Comparison of ENCODE assay signal across 1 cellular context in the genomic region with DNA sequence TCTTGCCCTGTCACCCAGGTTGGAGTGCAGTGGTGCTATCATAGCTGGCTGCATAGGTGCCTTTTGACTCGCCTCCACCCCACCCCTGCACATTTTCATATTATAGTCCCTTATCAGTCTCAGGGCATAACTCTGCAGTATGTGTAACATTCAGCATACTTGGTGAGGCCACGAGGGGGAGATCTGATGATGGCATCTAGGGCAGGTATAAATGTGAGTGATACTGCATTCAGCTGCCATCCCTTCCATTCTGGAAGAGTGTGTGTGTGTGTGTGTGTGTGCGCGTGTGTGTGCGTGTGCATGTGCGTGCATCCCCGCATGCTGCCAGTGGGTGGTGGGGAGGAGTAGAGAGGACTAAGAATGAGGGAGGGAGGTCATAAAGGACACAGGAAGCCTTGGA.
TF ChIP-seq lines count a peak whose summit lies in the region.

No MANE protein-coding gene starts in this region.

TF ChIP-seq in K562, 482 proteins besides CTCF, POLR2A, EP300 and RAD21 (continued from another document):
- TF ChIP-seq HDAC2 (IDR thresholded peaks at IDR 0.05), result peak; percentile 52; the same call in 1 of the 2 replicates
- TF ChIP-seq EP400 (IDR thresholded peaks at IDR 0.05), result peak; percentile 53; the same call in 1 of the 2 replicates
- 0 out of 4 replicates have a peak, but pooled peaks of 1 of the 2 experiments have one; percentile 26 for TF ChIP-seq MAZ (CRISPR knock-in tag; conservative IDR thresholded peaks at IDR 0.05 in 1 of 2, IDR thresholded peaks at IDR 0.05 in 1 of 2)
- no peak for TF ChIP-seq MTA2 (IDR thresholded peaks at IDR 0.05; ENCODE audit: low read depth)
- TF ChIP-seq ARNT (IDR thresholded peaks at IDR 0.05), result 0 out of 4 replicates have a peak, but pooled peaks of 1 of the 2 experiments have one; percentile 46
- TF ChIP-seq MYNN (IDR thresholded peaks at IDR 0.05), result peak; percentile 82
- TF ChIP-seq MYNN (CRISPR knock-in tag; IDR thresholded peaks at IDR 0.05), result no peak
- TF ChIP-seq DNMT1 (IDR thresholded peaks at IDR 0.05), result no peak
- TF ChIP-seq, protein P1, sequence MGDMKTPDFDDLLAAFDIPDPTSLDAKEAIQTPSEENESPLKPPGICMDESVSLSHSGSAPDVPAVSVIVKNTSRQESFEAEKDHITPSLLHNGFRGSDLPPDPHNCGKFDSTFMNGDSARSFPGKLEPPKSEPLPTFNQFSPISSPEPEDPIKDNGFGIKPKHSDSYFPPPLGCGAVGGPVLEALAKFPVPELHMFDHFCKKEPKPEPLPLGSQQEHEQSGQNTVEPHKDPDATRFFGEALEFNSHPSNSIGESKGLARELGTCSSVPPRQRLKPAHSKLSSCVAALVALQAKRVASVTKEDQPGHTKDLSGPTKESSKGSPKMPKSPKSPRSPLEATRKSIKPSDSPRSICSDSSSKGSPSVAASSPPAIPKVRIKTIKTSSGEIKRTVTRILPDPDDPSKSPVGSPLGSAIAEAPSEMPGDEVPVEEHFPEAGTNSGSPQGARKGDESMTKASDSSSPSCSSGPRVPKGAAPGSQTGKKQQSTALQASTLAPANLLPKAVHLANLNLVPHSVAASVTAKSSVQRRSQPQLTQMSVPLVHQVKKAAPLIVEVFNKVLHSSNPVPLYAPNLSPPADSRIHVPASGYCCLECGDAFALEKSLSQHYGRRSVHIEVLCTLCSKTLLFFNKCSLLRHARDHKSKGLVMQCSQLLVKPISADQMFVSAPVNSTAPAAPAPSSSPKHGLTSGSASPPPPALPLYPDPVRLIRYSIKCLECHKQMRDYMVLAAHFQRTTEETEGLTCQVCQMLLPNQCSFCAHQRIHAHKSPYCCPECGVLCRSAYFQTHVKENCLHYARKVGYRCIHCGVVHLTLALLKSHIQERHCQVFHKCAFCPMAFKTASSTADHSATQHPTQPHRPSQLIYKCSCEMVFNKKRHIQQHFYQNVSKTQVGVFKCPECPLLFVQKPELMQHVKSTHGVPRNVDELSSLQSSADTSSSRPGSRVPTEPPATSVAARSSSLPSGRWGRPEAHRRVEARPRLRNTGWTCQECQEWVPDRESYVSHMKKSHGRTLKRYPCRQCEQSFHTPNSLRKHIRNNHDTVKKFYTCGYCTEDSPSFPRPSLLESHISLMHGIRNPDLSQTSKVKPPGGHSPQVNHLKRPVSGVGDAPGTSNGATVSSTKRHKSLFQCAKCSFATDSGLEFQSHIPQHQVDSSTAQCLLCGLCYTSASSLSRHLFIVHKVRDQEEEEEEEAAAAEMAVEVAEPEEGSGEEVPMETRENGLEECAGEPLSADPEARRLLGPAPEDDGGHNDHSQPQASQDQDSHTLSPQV (IDR thresholded peaks at IDR 0.05), result peak; percentile 54; the same call in 1 of the 2 replicates
- peak; percentile 65 for TF ChIP-seq MYC (IDR thresholded peaks at IDR 0.05; ENCODE audit: low read depth, low read length)
- no peak for TF ChIP-seq MYC (CRISPR knock-in tag; IDR thresholded peaks at IDR 0.05; ENCODE audit: borderline replicate concordance, low read depth)
- TF ChIP-seq ZNF124 (CRISPR knock-in tag; IDR thresholded peaks at IDR 0.05), result no peak
- no peak for TF ChIP-seq GABPB1 (CRISPR knock-in tag; IDR thresholded peaks at IDR 0.05)
- peak; percentile 71; the same call in 1 of the 2 replicates for TF ChIP-seq HDGF (IDR thresholded peaks at IDR 0.05)
- no peak for TF ChIP-seq ZNF224 (CRISPR knock-in tag; IDR thresholded peaks at IDR 0.05)
- peak in 1 of 2 experiments; percentile 65; a peak in 3 of 4 replicates for TF ChIP-seq KDM1A (IDR thresholded peaks at IDR 0.05)
- TF ChIP-seq, protein P2, sequence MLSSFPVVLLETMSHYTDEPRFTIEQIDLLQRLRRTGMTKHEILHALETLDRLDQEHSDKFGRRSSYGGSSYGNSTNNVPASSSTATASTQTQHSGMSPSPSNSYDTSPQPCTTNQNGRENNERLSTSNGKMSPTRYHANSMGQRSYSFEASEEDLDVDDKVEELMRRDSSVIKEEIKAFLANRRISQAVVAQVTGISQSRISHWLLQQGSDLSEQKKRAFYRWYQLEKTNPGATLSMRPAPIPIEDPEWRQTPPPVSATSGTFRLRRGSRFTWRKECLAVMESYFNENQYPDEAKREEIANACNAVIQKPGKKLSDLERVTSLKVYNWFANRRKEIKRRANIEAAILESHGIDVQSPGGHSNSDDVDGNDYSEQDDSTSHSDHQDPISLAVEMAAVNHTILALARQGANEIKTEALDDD (IDR thresholded peaks at IDR 0.05), result peak; percentile 61; the same call in 1 of the 2 replicates
- no peak for TF ChIP-seq ASH1L (IDR thresholded peaks at IDR 0.05; ENCODE audit: borderline replicate concordance, low read depth, partially characterized antibody)
- peak; percentile 52; the same call in 1 of the 2 replicates for TF ChIP-seq CREM (IDR thresholded peaks at IDR 0.05; ENCODE audit: low read depth)
- peak; percentile 58 for TF ChIP-seq TOE1 (IDR thresholded peaks at IDR 0.05; ENCODE audit: borderline replicate concordance)
- no peak for TF ChIP-seq TOE1 (CRISPR knock-in tag; IDR thresholded peaks at IDR 0.05; ENCODE audit: borderline replicate concordance, low read depth)
- peak in 1 of 2 experiments; percentile 11; a peak in 1 of 4 replicates for TF ChIP-seq TRIM24 (IDR thresholded peaks at IDR 0.05)
- TF ChIP-seq, protein P3, sequence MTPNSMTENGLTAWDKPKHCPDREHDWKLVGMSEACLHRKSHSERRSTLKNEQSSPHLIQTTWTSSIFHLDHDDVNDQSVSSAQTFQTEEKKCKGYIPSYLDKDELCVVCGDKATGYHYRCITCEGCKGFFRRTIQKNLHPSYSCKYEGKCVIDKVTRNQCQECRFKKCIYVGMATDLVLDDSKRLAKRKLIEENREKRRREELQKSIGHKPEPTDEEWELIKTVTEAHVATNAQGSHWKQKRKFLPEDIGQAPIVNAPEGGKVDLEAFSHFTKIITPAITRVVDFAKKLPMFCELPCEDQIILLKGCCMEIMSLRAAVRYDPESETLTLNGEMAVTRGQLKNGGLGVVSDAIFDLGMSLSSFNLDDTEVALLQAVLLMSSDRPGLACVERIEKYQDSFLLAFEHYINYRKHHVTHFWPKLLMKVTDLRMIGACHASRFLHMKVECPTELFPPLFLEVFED (CRISPR knock-in tag; conservative IDR thresholded peaks at IDR 0.05), result 0 out of 2 replicates have a peak, but pooled peaks have one; percentile 32
- TF ChIP-seq EHMT2 (IDR thresholded peaks at IDR 0.05), result 0 out of 2 replicates have a peak, but pooled peaks have one; percentile 19
- TF ChIP-seq EGR1 (conservative IDR thresholded peaks at IDR 0.05), result 0 out of 2 replicates have a peak, but pooled peaks have one; percentile 13
- no peak for TF ChIP-seq SP2 (IDR thresholded peaks at IDR 0.05; ENCODE audit: extremely low read depth, low read depth, low read length, poor library complexity, severe bottlenecking)
- no peak for TF ChIP-seq OTX1 (CRISPR knock-in tag; IDR thresholded peaks at IDR 0.05)
- TF ChIP-seq ZNF583 (CRISPR knock-in tag; IDR thresholded peaks at IDR 0.05), result no peak
- TF ChIP-seq SIN3B (IDR thresholded peaks at IDR 0.05; ENCODE audit: low read depth), result no peak
- TF ChIP-seq SP1 (CRISPR knock-in tag; IDR thresholded peaks at IDR 0.05), result peak; percentile 52; the same call in 1 of the 2 replicates
- peak; percentile 39; the same call in 1 of the 2 replicates for TF ChIP-seq DMBX1 (CRISPR knock-in tag; IDR thresholded peaks at IDR 0.05; ENCODE audit: borderline replicate concordance)
- peak; percentile 13 for TF ChIP-seq TBP (optimal IDR thresholded peaks at IDR 0.05; ENCODE audit: low read depth, low read length)
- TF ChIP-seq PURB (CRISPR knock-in tag; IDR thresholded peaks at IDR 0.05; ENCODE audit: low read depth), result no peak
- no peak for TF ChIP-seq SMAD3 (CRISPR knock-in tag; conservative IDR thresholded peaks at IDR 0.05)
- TF ChIP-seq, protein P4, sequence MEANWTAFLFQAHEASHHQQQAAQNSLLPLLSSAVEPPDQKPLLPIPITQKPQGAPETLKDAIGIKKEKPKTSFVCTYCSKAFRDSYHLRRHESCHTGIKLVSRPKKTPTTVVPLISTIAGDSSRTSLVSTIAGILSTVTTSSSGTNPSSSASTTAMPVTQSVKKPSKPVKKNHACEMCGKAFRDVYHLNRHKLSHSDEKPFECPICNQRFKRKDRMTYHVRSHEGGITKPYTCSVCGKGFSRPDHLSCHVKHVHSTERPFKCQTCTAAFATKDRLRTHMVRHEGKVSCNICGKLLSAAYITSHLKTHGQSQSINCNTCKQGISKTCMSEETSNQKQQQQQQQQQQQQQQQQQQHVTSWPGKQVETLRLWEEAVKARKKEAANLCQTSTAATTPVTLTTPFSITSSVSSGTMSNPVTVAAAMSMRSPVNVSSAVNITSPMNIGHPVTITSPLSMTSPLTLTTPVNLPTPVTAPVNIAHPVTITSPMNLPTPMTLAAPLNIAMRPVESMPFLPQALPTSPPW (CRISPR knock-in tag; IDR thresholded peaks at IDR 0.05), result peak; percentile 28; the same call in 1 of the 2 replicates
- TF ChIP-seq CREBBP (IDR thresholded peaks at IDR 0.05; ENCODE audit: low read depth, low read length), result no peak
- TF ChIP-seq JUND (IDR thresholded peaks at IDR 0.05; ENCODE audit: borderline replicate concordance, low read depth, low read length), result no peak
- TF ChIP-seq JUND (tag; IDR thresholded peaks at IDR 0.05; ENCODE audit: borderline replicate concordance, low read depth, low read length), result peak; percentile 33; the same call in 1 of the 3 replicates
- peak; percentile 50; the same call in 1 of the 2 replicates for TF ChIP-seq ESRRA (IDR thresholded peaks at IDR 0.05; ENCODE audit: borderline replicate concordance, low read depth)
- 0 out of 2 replicates have a peak, but pooled peaks have one; percentile 15 for TF ChIP-seq TEAD2 (tag; IDR thresholded peaks at IDR 0.05)
- peak; percentile 71 for TF ChIP-seq ARID1B (IDR thresholded peaks at IDR 0.05)
- TF ChIP-seq ZEB2 (IDR thresholded peaks at IDR 0.05), result 0 out of 2 replicates have a peak, but pooled peaks have one; percentile 58
TF ChIP-seq in K562: peak in this region for 76.
